ENCODE assay signal across 17 cellular contexts in the genomic region with DNA sequence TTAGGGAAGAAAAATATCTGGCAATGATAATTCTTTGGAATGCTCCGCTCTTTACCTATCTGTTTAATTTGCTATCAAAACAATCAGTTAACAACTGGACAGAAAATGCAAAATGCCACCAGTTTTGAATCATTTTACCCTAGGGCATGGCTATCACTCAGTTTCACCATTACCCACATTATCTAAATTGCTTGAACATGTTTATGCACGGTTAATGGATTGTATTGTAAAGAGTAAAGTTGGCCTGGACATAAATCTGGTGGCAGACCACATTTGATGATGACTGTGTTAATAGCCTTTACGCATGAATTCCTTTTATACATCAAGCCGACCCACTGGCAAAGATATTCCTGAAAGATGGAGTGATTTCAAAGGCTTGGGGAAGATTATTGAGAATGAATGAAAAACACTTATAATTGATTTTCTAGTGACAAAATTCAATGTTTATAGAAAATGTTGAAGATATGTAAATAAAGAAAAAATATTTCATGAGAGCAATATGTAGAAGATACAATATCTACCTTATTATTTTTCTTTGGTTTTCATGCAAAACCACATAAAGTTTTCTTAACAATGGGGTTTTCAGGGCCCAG.
"Had no signal": no experiment of that assay in that cellular context is flagged by ENCODE, and none has a peak within 500 bp of the region (broad histone marks: within the 10 kb centered on the region; RNA-seq: fewer than 3 reads in every experiment).

No MANE protein-coding gene starts in this region.

- DNase-seq: activated CD4-positive, alpha-beta T cell treated with anti-CD3 and anti-CD28 coated beads, Interleukin-2, amount 10 ng/mL, durations not matched to agents 7 days and 5 days; activated CD8-positive, alpha-beta memory T cell treated with anti-CD3 and anti-CD28 coated beads, Interleukin-2, amount 50 U/mL, for 4 hours; activated effector memory CD4-positive, alpha-beta T cell treated with Interleukin-2 at 50 U/mL for 16 hours; activated naive CD4-positive, alpha-beta T cell treated with anti-CD3 and anti-CD28 coated beads, Interleukin-2, amount 10 ng/mL, durations not matched to agents 7 days and 5 days; activated T-cell treated with anti-CD3 and anti-CD28 coated beads, Interleukin-2, amount 50 U/mL, for 4 hours; aorta; colonic mucosa; foreskin keratinocyte; left ventricle myocardium superior; right cardiac atrium; stimulated activated CD4-positive, alpha-beta T cell treated with anti-CD3 and anti-CD28 coated beads, Interleukin-2, amount 100 ng/mL, for 24 hours; stimulated activated naive CD4-positive, alpha-beta T cell treated with Interleukin-2 at 50 U/mL for 16 hours; thyroid gland had no signal

- H3K4me3 Mint-ChIP-seq: activated CD4-positive, alpha-beta T cell treated with anti-CD3 and anti-CD28 coated beads, Interleukin-2, amount 10 ng/mL, durations not matched to agents 7 days and 5 days; activated naive CD4-positive, alpha-beta T cell treated with anti-CD3 and anti-CD28 coated beads, Interleukin-2, amount 10 ng/mL, durations not matched to agents 7 days and 5 days; activated T-cell treated with anti-CD3 and anti-CD28 coated beads, Interleukin-2, amount 50 U/mL, for 4 hours; central memory CD8-positive, alpha-beta T cell; neural crest cell had no signal

- H3K36me3 ChIP-seq: colonic mucosa, thyroid gland had no signal

- ATAC-seq: activated CD4-positive, CD25-positive, alpha-beta regulatory T cell treated with anti-CD3 and anti-CD28 coated beads, Interleukin-2, amount 50 U/mL, for 24 hours; activated T-cell treated with anti-CD3 and anti-CD28 coated beads, Interleukin-2, amount 50 U/mL, for 4 hours; foreskin keratinocyte; left ventricle myocardium superior; right cardiac atrium had no signal

- H3K4me1 Mint-ChIP-seq: activated CD4-positive, alpha-beta T cell treated with anti-CD3 and anti-CD28 coated beads, Interleukin-2, amount 10 ng/mL, durations not matched to agents 7 days and 5 days; activated naive CD4-positive, alpha-beta T cell treated with anti-CD3 and anti-CD28 coated beads, Interleukin-2, amount 10 ng/mL, durations not matched to agents 7 days and 5 days; central memory CD8-positive, alpha-beta T cell; neural crest cell had no signal

- H3K4me1 ChIP-seq: colonic mucosa, foreskin keratinocyte, thyroid gland had no signal

- H3K27me3 ChIP-seq: colonic mucosa, foreskin keratinocyte, thyroid gland had no signal

- H3K36me3 Mint-ChIP-seq: activated naive CD4-positive, alpha-beta T cell treated with anti-CD3 and anti-CD28 coated beads, Interleukin-2, amount 10 ng/mL, durations not matched to agents 7 days and 5 days had no signal

- H3K9me3 ChIP-seq: colonic mucosa, thyroid gland had no signal

- H3K27me3 Mint-ChIP-seq: activated CD4-positive, alpha-beta T cell treated with anti-CD3 and anti-CD28 coated beads, Interleukin-2, amount 10 ng/mL, durations not matched to agents 7 days and 5 days; activated naive CD4-positive, alpha-beta T cell treated with anti-CD3 and anti-CD28 coated beads, Interleukin-2, amount 10 ng/mL, durations not matched to agents 7 days and 5 days; central memory CD8-positive, alpha-beta T cell; progenitor cell of endocrine pancreas had no signal

- H3K27ac Mint-ChIP-seq: activated CD4-positive, alpha-beta T cell treated with anti-CD3 and anti-CD28 coated beads, Interleukin-2, amount 10 ng/mL, durations not matched to agents 7 days and 5 days; activated naive CD4-positive, alpha-beta T cell treated with anti-CD3 and anti-CD28 coated beads, Interleukin-2, amount 10 ng/mL, durations not matched to agents 7 days and 5 days; progenitor cell of endocrine pancreas had no signal

- H3K4me3 ChIP-seq: colonic mucosa, thyroid gland had no signal

- H3K27ac ChIP-seq: colonic mucosa, foreskin keratinocyte, thyroid gland had no signal
